In genomic region chr3:149145361-149145760, GRCh38 we compare ENCODE assay signal across 1 cellular context.
TF ChIP-seq lines count a peak whose summit lies in the region.

No MANE protein-coding gene starts in this region.

TF ChIP-seq in SK-N-SH treated with all-trans-retinoic acid at 6 μM for 48 hours, 23 proteins besides CTCF, POLR2A, EP300 and RAD21 (continued from another document):
- TF ChIP-seq CSRNP3 (CRISPR knock-in tag; IDR thresholded peaks at IDR 0.05): no peak
- TF ChIP-seq ESRRG (CRISPR knock-in tag; IDR thresholded peaks at IDR 0.05): no peak
- no peak for TF ChIP-seq PPARA (CRISPR knock-in tag; IDR thresholded peaks at IDR 0.05; ENCODE audit: borderline replicate concordance)
- TF ChIP-seq TCF4 (CRISPR knock-in tag; IDR thresholded peaks at IDR 0.05; ENCODE audit: borderline replicate concordance): no peak
- no peak for TF ChIP-seq ZNF70 (CRISPR knock-in tag; IDR thresholded peaks at IDR 0.05)
TF ChIP-seq in SK-N-SH treated with all-trans-retinoic acid at 6 μM for 48 hours: peak in this region for 0.
